Comparison of ENCODE assay signal across 8 cellular contexts in genomic region chr5:142981475-142981874, GRCh38.
A peak's percentile ranks its signal among the peaks of the same experiment; 100 is the strongest.
DNase-seq lines count a peak whose midpoint lies in the region; ATAC-seq and TF ChIP-seq lines count a peak whose summit lies in the region.

No MANE protein-coding gene starts in this region.

- DNase-seq in AG04450 (ENCODE audit: low read depth, low spot score) = no peak
- DNase-seq in M059J (ENCODE audit: low read depth) = peak; percentile 32
- DNase-seq in colonic mucosa = no peak
- no peak for DNase-seq in NCI-H345 treated with DMSO at 0.1 percent for 48 hours (lab: John Stamatoyannopoulos, UW; ENCODE audit: unreplicated experiment)
- DNase-seq in medulla oblongata (ENCODE audit: extremely low spot score) = no peak
- no peak for DNase-seq in SKM-1 (lab: John Stamatoyannopoulos, UW; ENCODE audit: unreplicated experiment)

- intact Hi-C loops in colonic mucosa (cut with DNase I) = no loop called here

- ATAC-seq in HG03280 (IDR thresholded peaks at IDR 0.05; ENCODE audit: unreplicated experiment) = no peak

- CTCF ChIA-PET in AG04450 (lab: Charles Lee) = interaction anchor here (1.7 kb wide), 1 partner anchor 21 kb away, joined by 6 read pairs; no protein-coding TSS in a partner anchor

- POLR2A ChIA-PET in AG04450 (lab: Yijun Ruan, JAX) = no interaction called here

- no peaks in the 10 kb centered on the region for H3K27me3 ChIP-seq in AG04450 (ENCODE audit: control insufficient read depth, insufficient read depth, low read length)
- no peaks in the 10 kb centered on the region for H3K27me3 ChIP-seq in colonic mucosa
- H3K27me3 ChIP-seq in muscle layer of duodenum (ENCODE audit: low read depth, low read length) = no peaks in the 10 kb centered on the region

- H3K27ac ChIP-seq in AG04450 (ENCODE audit: low read depth, low read length) (peak overlapping the region; percentile 80), colonic mucosa (peak overlapping the region; percentile 58), muscle layer of duodenum (ENCODE audit: low read length) (peak overlapping the region; percentile 11)

- H3K9me3 ChIP-seq in AG04450 (ENCODE audit: control insufficient read depth, insufficient read depth, low read length) = no peaks in the 10 kb centered on the region
- no peaks in the 10 kb centered on the region for H3K9me3 ChIP-seq in colonic mucosa
- H3K9me3 ChIP-seq in muscle layer of duodenum (ENCODE audit: control insufficient read depth in 1 of 2, low read length in 2 of 2) = no peaks in the 10 kb centered on the region

- TF ChIP-seq CTCF in AG04450 (IDR thresholded peaks at IDR 0.05; ENCODE audit: low read depth, low read length) = no peak
- TF ChIP-seq CTCF in colonic mucosa (IDR thresholded peaks at IDR 0.05) = no peak

- H3K4me1 ChIP-seq in colonic mucosa (peaks cover 16% of the 10 kb centered on the region), muscle layer of duodenum (ENCODE audit: control insufficient read depth in 1 of 2, insufficient read depth in 2 of 2, low read length in 2 of 2) (peaks cover 23 to 29% of the 10 kb centered on the region in 2 donors)

- no peaks in the 10 kb centered on the region for H3K36me3 ChIP-seq in colonic mucosa
- no peaks in the 10 kb centered on the region for H3K36me3 ChIP-seq in muscle layer of duodenum (ENCODE audit: control insufficient read depth in 1 of 2, insufficient read depth in 2 of 2, low read length in 2 of 2)

- H3K4me3 ChIP-seq in AG04450 (ENCODE audit: low read depth, low read length) = no peak overlapping the region
- no peak overlapping the region for H3K4me3 ChIP-seq in colonic mucosa
- H3K4me3 ChIP-seq in muscle layer of duodenum (ENCODE audit: low read depth in 1 of 2, low read length in 2 of 2) = peak overlapping the region in 1 of 2 donors; percentile 17

- peak overlapping the region in 1 of 2 donors; percentile 51 for H3K9ac ChIP-seq in colonic mucosa (ENCODE audit: low read depth in 2 of 2, low read length in 2 of 2)

Comparison
In these comparisons a context has a peak if more than half of its experiments do, and no peak if none do; other contexts are left out.
1. H3K27ac ChIP-seq: peak in every context shown above with its lines; median percentile 80 in AG04450; 58 in colonic mucosa; 11 in muscle layer of duodenum.